26 cellular contexts compared by ENCODE assay signal in genomic region chrX:132153166-132153565, GRCh38. TPM values are rescaled to one million over a fixed set of nuclear protein-coding genes. Genes with fewer than 3 reads are reported as not detected.
"Had no signal": no experiment of that assay in that cellular context is flagged by ENCODE, and none has a peak within 500 bp of the region (broad histone marks: within the 10 kb centered on the region; RNA-seq: fewer than 3 reads in every experiment).

No MANE protein-coding gene starts in this region.

- H3K79me2 ChIP-seq: parathyroid adenoma had no signal

- H3K9me3 ChIP-seq: psoas muscle, right lobe of liver, sigmoid colon, thoracic aorta, thyroid gland, tibial nerve, upper lobe of left lung, vagina had no signal

- H3K9ac ChIP-seq: neural progenitor cell, parathyroid adenoma had no signal

- H3K27me3 ChIP-seq: neural progenitor cell, ovary, right lobe of liver, sigmoid colon, stomach, thyroid gland, upper lobe of left lung, vagina had no signal

- H3K4me1 ChIP-seq: neural progenitor cell, parathyroid adenoma, psoas muscle, right lobe of liver, sigmoid colon, stomach, thyroid gland, tibial nerve, upper lobe of left lung, vagina had no signal

- DNase-seq: occipital lobe; ovary; posterior cingulate gyrus; psoas muscle; right cardiac atrium; right lobe of liver; sigmoid colon; small intestine; stimulated activated CD4-positive, alpha-beta T cell treated with anti-CD3 and anti-CD28 coated beads, Interleukin-15, amount 100 ng/mL, for 24 hours; stimulated activated CD4-positive, alpha-beta T cell treated with anti-CD3 and anti-CD28 coated beads, Interleukin-2, amount 100 ng/mL, for 24 hours; stimulated activated CD4-positive, alpha-beta T cell treated with anti-CD3 and anti-CD28 coated beads, Interleukin-2, amount 100 ng/mL, for 48 hours; stimulated activated CD4-positive, alpha-beta T cell treated with anti-CD3 and anti-CD28 coated beads, Interleukin-4, amount 100 ng/mL, for 24 hours; stimulated activated naive B cell treated with anti-CD40 and anti-IgM and Interleukin-4, amounts not matched to agents 10 μg/mL and 1 μg/mL and 100 μg/mL, for 72 hours; stimulated activated naive CD4-positive, alpha-beta T cell treated with Interleukin-2 at 50 U/mL for 16 hours; stomach; thyroid gland; trophoblast cell; upper lobe of left lung had no signal

- H3K4me3 ChIP-seq: neural progenitor cell, ovary, psoas muscle, right lobe of liver, sigmoid colon, stomach, thoracic aorta, thyroid gland, tibial nerve, upper lobe of left lung, vagina had no signal

- ATAC-seq: psoas muscle; right cardiac atrium; right lobe of liver; stimulated activated effector memory CD8-positive, alpha-beta T cell treated with anti-CD3 and anti-CD28 coated beads, Interleukin-12 subunit alpha, Interleukin-12 subunit beta, amount 100 ng/mL, for 72 hours; stimulated activated naive B cell treated with anti-CD40 and anti-IgM and Interleukin-4, amounts not matched to agents 10 μg/mL and 1 μg/mL and 100 μg/mL, for 72 hours had no signal

- H3K4me2 ChIP-seq: neural progenitor cell had no signal

- H2AFZ ChIP-seq: neural progenitor cell, parathyroid adenoma had no signal

- H3K27ac ChIP-seq: neural progenitor cell, ovary, parathyroid adenoma, psoas muscle, right lobe of liver, sigmoid colon, stomach, thoracic aorta, thyroid gland, tibial nerve, upper lobe of left lung, vagina had no signal

- H3K36me3 ChIP-seq: neural progenitor cell, ovary, right lobe of liver, sigmoid colon, stomach, thoracic aorta, thyroid gland, tibial nerve, upper lobe of left lung, vagina had no signal

RNA-seq across cellular contexts. Expression of gene FRMD7, which starts 25.3 kb away (rescaled TPM):
- total RNA-seq: occipital lobe, progenitor cell of endocrine pancreas, renal cortical epithelial cell, right cardiac atrium, stomach, thyroid gland, tibial nerve, upper lobe of left lung, vagina had no signal
